19 cellular contexts compared by ENCODE assay signal in genomic region chr5:163580516-163580915, GRCh38.
DNase-seq lines count a peak whose midpoint lies in the region; ATAC-seq and TF ChIP-seq lines count a peak whose summit lies in the region.
"Had no signal": no experiment of that assay in that cellular context is flagged by ENCODE, and none has a peak within 500 bp of the region (broad histone marks: within the 10 kb centered on the region; RNA-seq: fewer than 3 reads in every experiment).

No MANE protein-coding gene starts in this region.

- no peak overlapping the region for H3K4me3 Mint-ChIP-seq in WTC11
- H3K4me3 Mint-ChIP-seq: HFFc6 had no signal

- CTCF ChIA-PET in WTC11 (lab: Charles Lee) = no interaction called here

- peaks cover 8% of the 10 kb centered on the region; the same call in 1 of the 2 replicates for H3K4me1 Mint-ChIP-seq in WTC11

- DNase-seq in HuH-7 (ENCODE audit: low spot score) (peak; percentile 22), NCI-H748 treated with DMSO at 0.1 percent for 48 hours (lab: John Stamatoyannopoulos, UW) (peak; percentile 69), kidney tubule cell (ENCODE audit: low spot score) (peak; percentile 70), NCI-H1436 treated with DMSO at 0.1 percent for 48 hours (lab: John Stamatoyannopoulos, UW) (no peak), WTC11 (ENCODE audit: low spot score) (no peak)
- DNase-seq: C1 segment of cervical spinal cord, DMS 273 treated with DMSO at 0.1 percent for 48 hours, GF-D8, H7, HFFc6, NCI-H1105 treated with DMSO at 0.1 percent for 48 hours, NCI-H1694 treated with DMSO at 0.1 percent for 48 hours, NCI-H226, NCI-H524, Right ventricle myocardium superior had no signal

- peaks cover 17% of the 10 kb centered on the region for H3K9me3 Mint-ChIP-seq in WTC11
- H3K9me3 Mint-ChIP-seq: HFFc6 had no signal

- H3K27me3 Mint-ChIP-seq in WTC11 (ENCODE audit: low read depth) = no peaks in the 10 kb centered on the region

- H3K27ac ChIP-seq in 22Rv1 = peak overlapping the region; percentile 73
- H3K27ac ChIP-seq: HL-60 had no signal

- TF ChIP-seq CTCF in 22Rv1 (IDR thresholded peaks at IDR 0.05) (no peak), WTC11 (IDR thresholded peaks at IDR 0.05) (no peak)

- H3K36me3 Mint-ChIP-seq in WTC11 = peaks cover 6% of the 10 kb centered on the region

- ATAC-seq in WTC11 (no peak), HG02759 (IDR thresholded peaks at IDR 0.05; ENCODE audit: unreplicated experiment) (no peak), HG03354 (IDR thresholded peaks at IDR 0.05; ENCODE audit: poor library complexity, severe bottlenecking, unreplicated experiment) (no peak)

- no peak overlapping the region for H3K27ac Mint-ChIP-seq in WTC11
- H3K27ac Mint-ChIP-seq: HFFc6 had no signal

- POLR2A ChIA-PET in WTC11 (lab: Charles Lee) = no interaction called here

TF ChIP-seq in WTC11, 78 proteins besides CTCF, POLR2A, EP300 and RAD21:
- TF ChIP-seq ZNF671 (CRISPR knock-in tag; IDR thresholded peaks at IDR 0.05) = no peak
- TF ChIP-seq ZNF138 (CRISPR knock-in tag; conservative IDR thresholded peaks at IDR 0.05) = no peak
- TF ChIP-seq HMGXB4 (CRISPR knock-in tag; IDR thresholded peaks at IDR 0.05) = no peak
- no peak for TF ChIP-seq USF2 (CRISPR knock-in tag; IDR thresholded peaks at IDR 0.05)
- no peak for TF ChIP-seq JAZF1 (CRISPR knock-in tag; IDR thresholded peaks at IDR 0.05)
- TF ChIP-seq IRF1 (CRISPR knock-in tag; IDR thresholded peaks at IDR 0.05) = no peak
- no peak for TF ChIP-seq ZNF232 (CRISPR knock-in tag; IDR thresholded peaks at IDR 0.05)
- TF ChIP-seq SMAD4 (CRISPR knock-in tag; IDR thresholded peaks at IDR 0.05) = no peak
- TF ChIP-seq CBFB (CRISPR knock-in tag; IDR thresholded peaks at IDR 0.05; ENCODE audit: low read depth) = no peak
- no peak for TF ChIP-seq ZNF425 (CRISPR knock-in tag; conservative IDR thresholded peaks at IDR 0.05)
- TF ChIP-seq KAT7 (CRISPR knock-in tag; IDR thresholded peaks at IDR 0.05; ENCODE audit: borderline replicate concordance) = no peak

Comparison
In these comparisons a context has a peak if more than half of its experiments do, and no peak if none do; other contexts are left out.
1. DNase-seq: peak in HuH-7 (single experiment), NCI-H748 treated with DMSO at 0.1 percent for 48 hours (single experiment) and kidney tubule cell (single experiment); none in NCI-H1436 treated with DMSO at 0.1 percent for 48 hours (single experiment) and WTC11 (single experiment).